1 cellular context compared by ENCODE assay signal in the genomic region with DNA sequence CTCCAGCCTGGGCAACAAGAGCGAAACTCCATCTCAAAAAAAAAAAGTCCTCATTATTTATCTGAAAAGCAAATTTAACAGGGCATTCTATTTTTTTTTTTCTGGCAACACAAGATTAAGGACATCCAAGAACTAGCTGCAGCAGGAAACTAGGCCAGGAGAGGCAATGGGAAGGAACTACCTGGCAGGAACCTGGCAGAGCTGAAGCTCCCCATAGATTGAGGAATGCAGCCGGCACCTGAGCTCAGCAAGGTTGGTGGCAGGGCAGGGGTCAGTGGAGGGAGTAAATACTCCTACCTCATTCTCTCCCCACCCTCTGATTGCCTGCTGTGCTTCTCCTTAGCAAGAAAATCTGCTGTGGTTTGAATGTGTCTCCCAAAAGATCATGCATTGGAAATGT.
TF ChIP-seq lines count a peak whose summit lies in the region.

No MANE protein-coding gene starts in this region.

TF ChIP-seq in Ishikawa, 13 proteins besides CTCF, POLR2A, EP300 and RAD21 (continued from another document):
- TF ChIP-seq, protein P1, sequence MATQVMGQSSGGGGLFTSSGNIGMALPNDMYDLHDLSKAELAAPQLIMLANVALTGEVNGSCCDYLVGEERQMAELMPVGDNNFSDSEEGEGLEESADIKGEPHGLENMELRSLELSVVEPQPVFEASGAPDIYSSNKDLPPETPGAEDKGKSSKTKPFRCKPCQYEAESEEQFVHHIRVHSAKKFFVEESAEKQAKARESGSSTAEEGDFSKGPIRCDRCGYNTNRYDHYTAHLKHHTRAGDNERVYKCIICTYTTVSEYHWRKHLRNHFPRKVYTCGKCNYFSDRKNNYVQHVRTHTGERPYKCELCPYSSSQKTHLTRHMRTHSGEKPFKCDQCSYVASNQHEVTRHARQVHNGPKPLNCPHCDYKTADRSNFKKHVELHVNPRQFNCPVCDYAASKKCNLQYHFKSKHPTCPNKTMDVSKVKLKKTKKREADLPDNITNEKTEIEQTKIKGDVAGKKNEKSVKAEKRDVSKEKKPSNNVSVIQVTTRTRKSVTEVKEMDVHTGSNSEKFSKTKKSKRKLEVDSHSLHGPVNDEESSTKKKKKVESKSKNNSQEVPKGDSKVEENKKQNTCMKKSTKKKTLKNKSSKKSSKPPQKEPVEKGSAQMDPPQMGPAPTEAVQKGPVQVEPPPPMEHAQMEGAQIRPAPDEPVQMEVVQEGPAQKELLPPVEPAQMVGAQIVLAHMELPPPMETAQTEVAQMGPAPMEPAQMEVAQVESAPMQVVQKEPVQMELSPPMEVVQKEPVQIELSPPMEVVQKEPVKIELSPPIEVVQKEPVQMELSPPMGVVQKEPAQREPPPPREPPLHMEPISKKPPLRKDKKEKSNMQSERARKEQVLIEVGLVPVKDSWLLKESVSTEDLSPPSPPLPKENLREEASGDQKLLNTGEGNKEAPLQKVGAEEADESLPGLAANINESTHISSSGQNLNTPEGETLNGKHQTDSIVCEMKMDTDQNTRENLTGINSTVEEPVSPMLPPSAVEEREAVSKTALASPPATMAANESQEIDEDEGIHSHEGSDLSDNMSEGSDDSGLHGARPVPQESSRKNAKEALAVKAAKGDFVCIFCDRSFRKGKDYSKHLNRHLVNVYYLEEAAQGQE (IDR thresholded peaks at IDR 0.05; ENCODE audit: low read depth) = no peak
- peak; percentile 46; the same call in 1 of the 2 replicates for TF ChIP-seq NFIC (IDR thresholded peaks at IDR 0.05)
- no peak for TF ChIP-seq TAF1 (IDR thresholded peaks at IDR 0.05; ENCODE audit: low read depth)
TF ChIP-seq in Ishikawa: peak in this region for 2.
